12 cellular contexts compared by ENCODE assay signal in genomic region chr11:78339483-78339882, GRCh38.
A peak's percentile ranks its signal among the peaks of the same experiment; 100 is the strongest.
DNase-seq lines count a peak whose midpoint lies in the region; FAIRE-seq lines count a peak whose summit lies in the region.
"Had no signal": no experiment of that assay in that cellular context is flagged by ENCODE, and none has a peak within 500 bp of the region (broad histone marks: within the 10 kb centered on the region; RNA-seq: fewer than 3 reads in every experiment).

No MANE protein-coding gene starts in this region.

- peaks cover 49% of the 10 kb centered on the region for H3K36me3 Mint-ChIP-seq in T-helper 1 cell treated with Interleukin-12 subunit alpha and Interleukin-12 subunit beta and Interleukin-4 antibody, amounts not matched to agents 30 μg/mL and 1 μg/mL, for 36 hours (ENCODE audit: low read depth)
- H3K36me3 Mint-ChIP-seq: CD4-positive, alpha-beta memory T cell had no signal

- peak overlapping the region; percentile 53 for H3K4me3 Mint-ChIP-seq in T-helper 1 cell treated with Interleukin-12 subunit alpha and Interleukin-12 subunit beta and Interleukin-4 antibody, amounts not matched to agents 30 μg/mL and 1 μg/mL, for 36 hours
- H3K4me3 Mint-ChIP-seq: CD4-positive, alpha-beta memory T cell had no signal

- H3K9me3 Mint-ChIP-seq in T-helper 1 cell treated with Interleukin-12 subunit alpha and Interleukin-12 subunit beta and Interleukin-4 antibody, amounts not matched to agents 30 μg/mL and 1 μg/mL, for 36 hours, result peaks cover 26% of the 10 kb centered on the region

- peak overlapping the region; percentile 89 for H3K27ac Mint-ChIP-seq in T-helper 1 cell treated with Interleukin-12 subunit alpha and Interleukin-12 subunit beta and Interleukin-4 antibody, amounts not matched to agents 30 μg/mL and 1 μg/mL, for 36 hours

- FAIRE-seq in GM19239 (lab: Jason Lieb, UNC), result no peak

- intact Hi-C loops in head of caudate nucleus (cut with DNase I), result no loop called here

- peak; percentile 77 for DNase-seq in DMS53 (lab: John Stamatoyannopoulos, UW)
- DNase-seq in NCI-H1417 (lab: John Stamatoyannopoulos, UW), result peak; percentile 46 to 97 (median 70)
- DNase-seq in midbrain (lab: John Stamatoyannopoulos, UW), result peak; percentile 40
- no peak for DNase-seq in cerebellum (ENCODE audit: low spot score)
- no peak for DNase-seq in nucleus accumbens (lab: John Stamatoyannopoulos, UW)
- no peak for DNase-seq in GM19239 (ENCODE audit: insufficient read length, low spot score)
- no peak for DNase-seq in head of caudate nucleus
- DNase-seq: CD4-positive, alpha-beta memory T cell; mesendoderm; retina; RPMI8226 had no signal

- H3K27me3 Mint-ChIP-seq in T-helper 1 cell treated with Interleukin-12 subunit alpha and Interleukin-12 subunit beta and Interleukin-4 antibody, amounts not matched to agents 30 μg/mL and 1 μg/mL, for 36 hours (ENCODE audit: low read depth), result no peaks in the 10 kb centered on the region

- peaks cover 77% of the 10 kb centered on the region for H3K4me1 Mint-ChIP-seq in T-helper 1 cell treated with Interleukin-12 subunit alpha and Interleukin-12 subunit beta and Interleukin-4 antibody, amounts not matched to agents 30 μg/mL and 1 μg/mL, for 36 hours (ENCODE audit: low read depth)

Comparison
In these comparisons a context has a peak if more than half of its experiments do, and no peak if none do; other contexts are left out.
1. DNase-seq: peak in DMS53 (single experiment), NCI-H1417 (3 of 3) and midbrain (single experiment); none in cerebellum (single experiment), nucleus accumbens (0 of 56), GM19239 (single experiment) and head of caudate nucleus (0 of 42).